Comparison of ENCODE assay signal across 10 cellular contexts in genomic region chr1:184037849-184038591, GRCh38. TPM values are rescaled to one million over a fixed set of nuclear protein-coding genes. Genes with fewer than 3 reads are reported as not detected.
DNase-seq lines count a peak whose midpoint lies in the region; ATAC-seq, FAIRE-seq and TF ChIP-seq lines count a peak whose summit lies in the region.
"Had no signal": no experiment of that assay in that cellular context is flagged by ENCODE, and none has a peak within 500 bp of the region (broad histone marks: within the 10 kb centered on the region; RNA-seq: fewer than 3 reads in every experiment).

No MANE protein-coding gene starts in this region.

- peaks cover 4 to 19% (median 10%) of the 10 kb centered on the region in 3 donors for H3K4me1 ChIP-seq in skeletal muscle tissue (ENCODE audit: control insufficient read depth in 3 of 3, insufficient read depth in 3 of 3, low read length in 3 of 3)
- H3K4me1 ChIP-seq in pancreas: no peaks in the 10 kb centered on the region

- peaks cover 15% of the 10 kb centered on the region for H3K4me1 Mint-ChIP-seq in glutamatergic neuron (ENCODE audit: low read depth, unreplicated experiment)

- H3K27ac ChIP-seq in skeletal muscle tissue (ENCODE audit: low read depth, low read length) (peak overlapping the region; percentile 46), pancreas (no peak overlapping the region)
- H3K27ac ChIP-seq: 22Rv1 had no signal

- ATAC-seq in GM18867 (IDR thresholded peaks at IDR 0.05; ENCODE audit: unreplicated experiment) (no peak), pancreas (no peak)

- H3K27me3 Mint-ChIP-seq in glutamatergic neuron (ENCODE audit: unreplicated experiment): no peaks in the 10 kb centered on the region

- H3K9ac ChIP-seq in skeletal muscle tissue (ENCODE audit: low read depth in 1 of 3, low read length in 3 of 3): peak overlapping the region; percentile 11 to 88 (median 75)

- no peaks in the 10 kb centered on the region for H3K27me3 ChIP-seq in skeletal muscle tissue (ENCODE audit: control insufficient read depth in 3 of 3, insufficient read depth in 3 of 3, low read length in 3 of 3)
- no peaks in the 10 kb centered on the region for H3K27me3 ChIP-seq in pancreas

- WGBS in pancreas, 2 donors: 78 to 84% methylated on average over 13 of the region's 13 CpGs

- TF ChIP-seq CTCF in WI38 (IDR thresholded peaks at IDR 0.05; ENCODE audit: low read depth, low read length): no peak
- TF ChIP-seq CTCF in glutamatergic neuron (IDR thresholded peaks at IDR 0.05; ENCODE audit: partially characterized antibody, unreplicated experiment): no peak
- TF ChIP-seq CTCF in pancreas (IDR thresholded peaks at IDR 0.05): no peak

- H3K36me3 Mint-ChIP-seq in glutamatergic neuron (ENCODE audit: unreplicated experiment): no peaks in the 10 kb centered on the region

- H3K9me3 ChIP-seq in skeletal muscle tissue (ENCODE audit: control insufficient read depth in 3 of 3, low read length in 3 of 3) (no peaks in the 10 kb centered on the region), pancreas (no peaks in the 10 kb centered on the region)

- H3K4me3 ChIP-seq in WI38 (ENCODE audit: low read depth, low read length) (peak overlapping the region; percentile 67), skeletal muscle tissue (ENCODE audit: low read length in 3 of 3) (peak overlapping the region; percentile 74 to 85 (median 83)), pancreas (peak overlapping the region in 1 of 4 donors; percentile 71)

- peak overlapping the region; percentile 78 for H3K4me3 Mint-ChIP-seq in glutamatergic neuron (ENCODE audit: unreplicated experiment)

- peak overlapping the region; percentile 31 for H3K27ac Mint-ChIP-seq in glutamatergic neuron (ENCODE audit: unreplicated experiment)

- H3K36me3 ChIP-seq in skeletal muscle tissue (ENCODE audit: control insufficient read depth in 3 of 3, insufficient read depth in 3 of 3, low read length in 3 of 3): no peaks in the 10 kb centered on the region
- H3K36me3 ChIP-seq in pancreas: no peaks in the 10 kb centered on the region

- intact Hi-C loops in pancreas (cut with DNase I): no loop called here

- FAIRE-seq in pancreas (lab: Jason Lieb, UNC): no peak

- DNase-seq in DMS 273 (lab: John Stamatoyannopoulos, UW; ENCODE audit: unreplicated experiment) (peak; percentile 46), DMS 273 treated with DMSO at 0.1 percent for 48 hours (lab: John Stamatoyannopoulos, UW) (no peak), glutamatergic neuron (no peak), NCI-H1092 (lab: John Stamatoyannopoulos, UW) (no peak), pancreas (no peak)

- no peaks in the 10 kb centered on the region for H3K9me3 Mint-ChIP-seq in glutamatergic neuron (ENCODE audit: unreplicated experiment)
- H3K9me3 Mint-ChIP-seq: activated naive CD4-positive, alpha-beta T cell treated with anti-CD3 and anti-CD28 coated beads, Interleukin-2, amount 50 U/mL, for 72 hours had no signal

RNA-seq across cellular contexts. Expression of gene COLGALT2, which starts 0.5 kb away (rescaled TPM):
- 3.8 TPM for total RNA-seq in glutamatergic neuron (ENCODE audit: unreplicated experiment)
- 5.7 TPM for total RNA-seq in skeletal muscle tissue
- 1 to 10 TPM; 1.0 to 3.2 (median 1.6) TPM for total RNA-seq in pancreas
- polyA plus RNA-seq in pancreas: 1 to 10 TPM; 1.3 to 3.2 TPM

RNA-seq across cellular contexts. Expression of gene TSEN15, which starts 13.5 kb away (rescaled TPM):
- total RNA-seq in glutamatergic neuron (ENCODE audit: unreplicated experiment) (23.6 TPM), skeletal muscle tissue (19.3 TPM), pancreas (10 to 100 TPM in 2 of 6 donors, 1 to 10 TPM in 4; 5.8 to 15.4 (median 9.8) TPM)
- 10 to 100 TPM in 1 of 2 donors, 1 to 10 TPM in 1; 10.0 to 13.6 TPM for polyA plus RNA-seq in pancreas
